Comparison of ENCODE assay signal across 12 cellular contexts in the genomic region with DNA sequence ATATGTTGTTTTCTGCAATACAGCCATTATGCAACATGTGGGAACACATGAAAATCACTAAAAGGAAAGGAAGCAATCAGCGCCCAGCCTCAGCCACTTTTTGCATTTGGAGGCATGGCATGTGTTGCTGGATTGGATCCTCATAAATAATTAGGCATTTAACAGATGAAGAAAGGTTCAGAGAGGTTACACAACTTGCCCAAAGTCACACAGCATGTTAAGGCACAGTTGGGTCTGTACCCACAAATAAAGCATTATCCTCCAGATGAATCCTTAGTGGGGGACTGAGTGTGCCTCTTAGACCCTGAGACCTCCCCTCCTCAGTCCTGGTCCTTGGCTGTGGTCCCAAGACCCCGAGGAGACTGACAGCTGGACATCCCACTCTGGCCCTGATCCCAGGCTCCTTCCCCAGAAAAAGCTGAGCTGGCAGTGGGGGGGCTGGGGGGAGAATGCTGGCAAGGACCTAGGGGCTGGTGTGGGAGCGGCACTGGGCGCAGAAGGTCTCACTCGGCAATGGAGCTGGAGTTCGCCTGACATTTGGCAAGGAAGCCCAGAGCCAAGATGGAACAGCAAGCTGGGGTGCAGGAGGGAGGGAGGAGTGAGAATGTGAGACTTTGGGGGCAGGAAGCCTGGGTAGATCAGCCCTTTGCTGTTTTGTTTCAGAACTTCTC. TPM values are rescaled to one million over a fixed set of nuclear protein-coding genes. Genes with fewer than 3 reads are reported as not detected.
DNase-seq lines count a peak whose midpoint lies in the region; ATAC-seq and TF ChIP-seq lines count a peak whose summit lies in the region.
"Had no signal": no experiment of that assay in that cellular context is flagged by ENCODE, and none has a peak within 500 bp of the region (broad histone marks: within the 10 kb centered on the region; RNA-seq: fewer than 3 reads in every experiment).

No MANE protein-coding gene starts in this region.

- TF ChIP-seq CTCF in CD14-positive monocyte (IDR thresholded peaks at IDR 0.05) (no peak), colonic mucosa (IDR thresholded peaks at IDR 0.05) (no peak), ovary (IDR thresholded peaks at IDR 0.05) (no peak)

- H3K4me3 Mint-ChIP-seq in CD14-positive monocyte, result peak overlapping the region; percentile 37 to 50

- ATAC-seq in HG02623 (IDR thresholded peaks at IDR 0.05; ENCODE audit: unreplicated experiment) (no peak), GM18861 (IDR thresholded peaks at IDR 0.05; ENCODE audit: unreplicated experiment) (no peak), GM19455 (IDR thresholded peaks at IDR 0.05; ENCODE audit: unreplicated experiment) (no peak)
- ATAC-seq: body of pancreas, foreskin keratinocyte had no signal

- no peaks in the 10 kb centered on the region for H3K36me3 ChIP-seq in colonic mucosa
- H3K36me3 ChIP-seq in ovary, result no peaks in the 10 kb centered on the region

- peaks cover 69% of the 10 kb centered on the region for H3K4me1 Mint-ChIP-seq in CD14-positive monocyte

- H3K27me3 ChIP-seq in colonic mucosa (no peaks in the 10 kb centered on the region), ovary (no peaks in the 10 kb centered on the region)
- H3K27me3 ChIP-seq: body of pancreas, foreskin keratinocyte had no signal

- peak overlapping the region in 1 of 2 donors; percentile 53 for H3K9ac ChIP-seq in colonic mucosa (ENCODE audit: low read depth in 2 of 2, low read length in 2 of 2)

- DNase-seq in CD14-positive monocyte (ENCODE audit: low spot score) (no peak), NCI-H69 (lab: John Stamatoyannopoulos, UW) (peak; percentile 56), colonic mucosa (no peak), ovary (peak; percentile 70 to 87 (median 84))
- no peak for DNase-seq in stimulated activated CD4-positive, alpha-beta T cell treated with anti-CD3 and anti-CD28 coated beads, Interleukin-4, amount 100 ng/mL, for 1 hour
- DNase-seq: body of pancreas, foreskin keratinocyte, NCI-H1694, PC-9 had no signal

- intact Hi-C loops in CD14-positive monocyte (cut with micrococcal nuclease), result loop anchor here (5.0 to 10.0 kb wide), 2 partner anchors 32 to 50 kb away; no protein-coding TSS in a partner anchor
- intact Hi-C loops in colonic mucosa (cut with DNase I), result no loop called here
- intact Hi-C loops in ovary (cut with DNase I), result loop anchor here in 1 of 4 donors (5.0 kb wide), 2 partner anchors 47 to 718 kb away; no protein-coding TSS in a partner anchor

- H3K9me3 ChIP-seq in colonic mucosa (no peaks in the 10 kb centered on the region), ovary (no peaks in the 10 kb centered on the region)
- H3K9me3 ChIP-seq: body of pancreas had no signal

- TF ChIP-seq POLR2A in ovary (IDR thresholded peaks at IDR 0.05), result no peak

- peaks cover 0 to 3% (median 0%) of the 10 kb centered on the region in 7 donors for H3K9me3 Mint-ChIP-seq in CD14-positive monocyte

- H3K36me3 Mint-ChIP-seq in CD14-positive monocyte, result peaks cover 33 to 56% of the 10 kb centered on the region in 2 donors

- WGBS in ovary, 3 donors, result 12 to 17% (median 16%) methylated on average over 6 of the region's 6 CpGs

- TF ChIP-seq EP300 in ovary (IDR thresholded peaks at IDR 0.05), result no peak

- peaks cover 0 to 5% (median 0%) of the 10 kb centered on the region in 3 donors for H3K27me3 Mint-ChIP-seq in CD14-positive monocyte (ENCODE audit: low read depth in 3 of 3)

- H3K27ac ChIP-seq in colonic mucosa (peak overlapping the region; percentile 25), ovary (peak overlapping the region; percentile 74 to 91)
- H3K27ac ChIP-seq: body of pancreas, foreskin keratinocyte, PC-9 had no signal

- H3K27ac Mint-ChIP-seq in CD14-positive monocyte, result peak overlapping the region; percentile 55 to 86 (median 79)

- H3K4me3 ChIP-seq in colonic mucosa, result no peak overlapping the region
- H3K4me3 ChIP-seq in ovary, result peak overlapping the region; percentile 12
- H3K4me3 ChIP-seq: body of pancreas, PC-9 had no signal

- H3K4me1 ChIP-seq in colonic mucosa (peaks cover 5% of the 10 kb centered on the region), ovary (ENCODE audit: insufficient read depth) (peaks cover 24% of the 10 kb centered on the region)

RNA-seq across cellular contexts. Expression of gene AKNA, which starts 6.9 kb away (rescaled TPM):
- 1 to 10 TPM; 3.3 to 7.3 TPM for polyA plus RNA-seq in CD14-positive monocyte
- 10 to 100 TPM; 26.9 to 44.9 TPM for total RNA-seq in colonic mucosa
- 100 to 1,000 TPM in 1 of 7 donors, 10 to 100 TPM in 6; 21.1 to 123 (median 39.7) TPM for total RNA-seq in ovary
- polyA plus RNA-seq in ovary, result 10 to 100 TPM; 12.9 to 24.5 TPM

Comparison
In these comparisons a context has a peak if more than half of its experiments do, and no peak if none do; other contexts are left out.
1. DNase-seq: peak in NCI-H69 (single experiment) and ovary (5 of 5); none in CD14-positive monocyte (single experiment), colonic mucosa (single experiment) and stimulated activated CD4-positive, alpha-beta T cell treated with anti-CD3 and anti-CD28 coated beads, Interleukin-4, amount 100 ng/mL, for 1 hour (single experiment).